ENCODE assay signal across 7 cellular contexts in the genomic region with DNA sequence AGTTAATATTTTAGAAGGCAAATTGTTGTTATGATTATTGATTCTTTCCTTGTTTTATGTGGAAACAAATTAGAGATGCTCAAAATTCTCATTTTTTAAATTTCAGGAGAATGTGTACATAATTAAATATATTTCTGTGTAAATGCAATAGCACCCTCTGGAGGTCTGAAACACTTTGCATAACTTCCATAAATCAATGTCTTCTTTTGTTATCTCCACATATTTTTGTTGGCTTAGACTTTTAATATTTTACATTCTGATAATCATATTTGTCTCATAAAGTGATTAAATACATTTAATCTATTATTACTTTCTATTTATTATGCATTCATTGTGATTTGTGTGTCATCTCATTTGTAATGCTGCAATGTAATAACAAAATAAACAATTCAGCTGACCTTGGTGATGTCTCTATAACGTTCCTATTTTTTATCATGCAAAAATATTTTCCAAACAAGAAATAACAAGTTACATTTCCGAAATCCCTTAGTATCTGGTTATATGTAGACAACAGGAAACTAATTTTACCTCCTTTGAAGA.
DNase-seq lines count a peak whose midpoint lies in the region; ATAC-seq and TF ChIP-seq lines count a peak whose summit lies in the region.

No MANE protein-coding gene starts in this region.

- H3K4me3 ChIP-seq in retinal pigment epithelial cell (ENCODE audit: low read length), result no peak overlapping the region

- DNase-seq in GM13977 (ENCODE audit: low spot score) (no peak), NCI-H2227 treated with DMSO at 0.1 percent for 48 hours (lab: John Stamatoyannopoulos, UW) (peak; percentile 26), dermis blood vessel endothelial cell (peak; percentile 69), retinal pigment epithelial cell (ENCODE audit: low read depth) (no peak), NCI-H1048 (lab: John Stamatoyannopoulos, UW) (no peak)
- no peak for DNase-seq in stimulated activated CD4-positive, alpha-beta T cell treated with anti-CD3 and anti-CD28 coated beads, Interleukin-4, amount 100 ng/mL, for 24 hours

- peak; percentile 31 for TF ChIP-seq CTCF in GM13977 (IDR thresholded peaks at IDR 0.05; ENCODE audit: extremely low read depth, insufficient read depth, missing control alignments)
- peak; percentile 59 for TF ChIP-seq CTCF in retinal pigment epithelial cell (conservative IDR thresholded peaks at IDR 0.05; ENCODE audit: low read depth, low read length)

- in situ Hi-C loops in GM13977 (cut with MboI; ENCODE audit: low pct_unique_long_range_greater_than_20kb, low sequenced_read_pairs, unreplicated experiment), result no loop called here

- no peak for ATAC-seq in HG03520 (IDR thresholded peaks at IDR 0.05; ENCODE audit: unreplicated experiment)

Comparison
In these comparisons a context has a peak if more than half of its experiments do, and no peak if none do; other contexts are left out.
1. DNase-seq: peak in NCI-H2227 treated with DMSO at 0.1 percent for 48 hours (single experiment) and dermis blood vessel endothelial cell (single experiment); none in GM13977 (single experiment), retinal pigment epithelial cell (single experiment), stimulated activated CD4-positive, alpha-beta T cell treated with anti-CD3 and anti-CD28 coated beads, Interleukin-4, amount 100 ng/mL, for 24 hours (single experiment) and NCI-H1048 (single experiment).